ENCODE assay signal across 9 cellular contexts in the genomic region with DNA sequence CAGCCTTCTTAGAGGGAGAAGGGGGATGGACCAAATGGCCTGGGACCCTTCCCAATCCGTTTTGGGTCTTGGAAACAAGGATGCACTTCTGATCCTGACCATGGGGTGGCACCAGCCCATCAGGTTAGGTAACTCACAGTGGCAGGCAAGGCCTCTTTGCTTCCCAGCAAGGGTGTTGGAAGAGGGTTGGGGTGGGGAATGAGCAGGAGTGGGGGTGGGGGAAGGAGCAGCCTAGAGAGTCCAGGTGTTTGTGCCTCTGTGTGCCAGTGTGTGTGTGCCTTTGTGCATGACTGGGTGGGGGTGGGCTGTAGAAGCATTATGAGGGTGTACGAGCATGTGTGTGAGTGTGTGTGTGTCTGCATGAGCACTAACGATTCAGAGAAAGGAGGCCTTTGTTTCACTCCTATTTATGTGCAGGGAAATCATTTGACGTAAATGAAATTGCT.
DNase-seq lines count a peak whose midpoint lies in the region; ATAC-seq, FAIRE-seq and TF ChIP-seq lines count a peak whose summit lies in the region.
"Had no signal": no experiment of that assay in that cellular context is flagged by ENCODE, and none has a peak within 500 bp of the region (broad histone marks: within the 10 kb centered on the region; RNA-seq: fewer than 3 reads in every experiment).

No MANE protein-coding gene starts in this region.

- H3K4me2 ChIP-seq in A549: no peak overlapping the region

- H3K27ac ChIP-seq in A549: no peak overlapping the region
- no peak overlapping the region for H3K27ac ChIP-seq in psoas muscle
- H3K27ac ChIP-seq: epithelial cell of prostate had no signal

- no peaks in the 10 kb centered on the region for H3K36me3 Mint-ChIP-seq in natural killer cell treated with Interleukin-12 subunit alpha and Interleukin-12 subunit beta and Interleukin-15 and Interleukin-18, amount 100 ng/mL, for 72 hours

- TF ChIP-seq EP300 in A549 (IDR thresholded peaks at IDR 0.05): no peak

- intact Hi-C loops in Right ventricle myocardium superior (cut with DNase I) (no loop called here), psoas muscle (cut with DNase I) (no loop called here)

- WGBS in A549 (ENCODE audit: missing lambda C conversion rate): 58% methylated on average over 3 of the region's 4 CpGs
- WGBS in psoas muscle, 3 donors: 57 to 69% (median 67%) methylated on average over 4 of the region's 4 CpGs

- POLR2A ChIA-PET in A549 (lab: Yijun Ruan, JAX): no interaction called here

- peak; percentile 26 for TF ChIP-seq CTCF in A549 (IDR thresholded peaks at IDR 0.05)
- TF ChIP-seq CTCF in GM10266 (IDR thresholded peaks at IDR 0.05; ENCODE audit: control insufficient read depth, insufficient read depth, low read depth, missing control alignments): peak; percentile 64
- peak; percentile 74 for TF ChIP-seq CTCF in LNCAP (IDR thresholded peaks at IDR 0.05)
- peak; percentile 56 for TF ChIP-seq CTCF in psoas muscle (IDR thresholded peaks at IDR 0.05)

- no peaks in the 10 kb centered on the region for H3K4me1 Mint-ChIP-seq in natural killer cell treated with Interleukin-12 subunit alpha and Interleukin-12 subunit beta and Interleukin-15 and Interleukin-18, amount 100 ng/mL, for 72 hours (ENCODE audit: low read depth in 2 of 2)

- FAIRE-seq in A549 (lab: Jason Lieb, UNC): no peak

- TF ChIP-seq RAD21 in A549 (conservative IDR thresholded peaks at IDR 0.05 in 1 of 2, IDR thresholded peaks at IDR 0.05 in 1 of 2): peak in 1 of 2 experiments; percentile 61; a peak in 3 of 5 replicates

- H3K27me3 ChIP-seq in psoas muscle (ENCODE audit: insufficient read depth in 3 of 3, low read length in 2 of 3): no peaks in the 10 kb centered on the region

- H3K4me1 ChIP-seq in A549: no peaks in the 10 kb centered on the region
- H3K4me1 ChIP-seq in psoas muscle: no peaks in the 10 kb centered on the region

- peak; percentile 6 to 39 for DNase-seq in A549 (ENCODE audit: low read depth in 1 of 2, low spot score in 1 of 2)
- DNase-seq in GM10266 (ENCODE audit: extremely low spot score): peak; percentile 31
- peak; percentile 45 for DNase-seq in SK-N-DZ (ENCODE audit: low spot score)
- DNase-seq in Right ventricle myocardium superior: peak; percentile 52
- DNase-seq in psoas muscle: peak; percentile 25 to 57
- no peak for DNase-seq in natural killer cell treated with Interleukin-12 subunit alpha and Interleukin-12 subunit beta and Interleukin-15 and Interleukin-18, amount 100 ng/mL, for 72 hours (ENCODE audit: low spot score)

- H3K9me3 ChIP-seq in A549 (no peaks in the 10 kb centered on the region), psoas muscle (no peaks in the 10 kb centered on the region)

- peaks cover under 1 to 9% of the 10 kb centered on the region in 2 donors for H3K27me3 Mint-ChIP-seq in natural killer cell treated with Interleukin-12 subunit alpha and Interleukin-12 subunit beta and Interleukin-15 and Interleukin-18, amount 100 ng/mL, for 72 hours

- TF ChIP-seq POLR2A in A549 (IDR thresholded peaks at IDR 0.05; ENCODE audit: low read length): no peak

- no peaks in the 10 kb centered on the region for H3K36me3 ChIP-seq in psoas muscle (ENCODE audit: insufficient read depth in 1 of 2, low read depth in 1 of 2)

- no peak overlapping the region for H3K4me3 Mint-ChIP-seq in natural killer cell treated with Interleukin-12 subunit alpha and Interleukin-12 subunit beta and Interleukin-15 and Interleukin-18, amount 100 ng/mL, for 72 hours

- ATAC-seq in A549 (peak in 1 of 2 experiments; percentile 77; a peak in 3 of 6 replicates), Right ventricle myocardium superior (ENCODE audit: poor library complexity) (peak; percentile 85), psoas muscle (peak; percentile 49 to 72 (median 61)), HG02970 (IDR thresholded peaks at IDR 0.05; ENCODE audit: low FRiP score, unreplicated experiment) (no peak)
- ATAC-seq in natural killer cell treated with Interleukin-12 subunit alpha and Interleukin-12 subunit beta and Interleukin-15 and Interleukin-18, amount 100 ng/mL, for 72 hours: no peak

- H3K4me3 ChIP-seq in A549 (no peak overlapping the region), psoas muscle (no peak overlapping the region)

- peaks cover 4% of the 10 kb centered on the region for H3K9me3 Mint-ChIP-seq in natural killer cell treated with Interleukin-12 subunit alpha and Interleukin-12 subunit beta and Interleukin-15 and Interleukin-18, amount 100 ng/mL, for 72 hours

- CTCF ChIA-PET in A549 (lab: Yijun Ruan, JAX): no interaction called here

- no peak overlapping the region for H3K27ac Mint-ChIP-seq in natural killer cell treated with Interleukin-12 subunit alpha and Interleukin-12 subunit beta and Interleukin-15 and Interleukin-18, amount 100 ng/mL, for 72 hours

TF ChIP-seq in A549, 52 proteins besides CTCF, POLR2A, EP300 and RAD21:
- TF ChIP-seq NFE2L2 (conservative IDR thresholded peaks at IDR 0.05; ENCODE audit: low read length): no peak
- TF ChIP-seq CBX2 (IDR thresholded peaks at IDR 0.05; ENCODE audit: borderline replicate concordance, low read depth): no peak
- TF ChIP-seq MAFK (IDR thresholded peaks at IDR 0.05; ENCODE audit: partially characterized antibody): no peak
- TF ChIP-seq CBX8 (IDR thresholded peaks at IDR 0.05): no peak
- no peak for TF ChIP-seq CHD4 (IDR thresholded peaks at IDR 0.05; ENCODE audit: borderline replicate concordance)
- TF ChIP-seq HOXB5 (CRISPR knock-in tag; IDR thresholded peaks at IDR 0.05): no peak
- TF ChIP-seq TFCP2L1 (CRISPR knock-in tag; IDR thresholded peaks at IDR 0.05): no peak
- no peak for TF ChIP-seq SMC3 (IDR thresholded peaks at IDR 0.05)

Comparison
In these comparisons a context has a peak if more than half of its experiments do, and no peak if none do; other contexts are left out.
1. ATAC-seq: peak in Right ventricle myocardium superior (single experiment) and psoas muscle (4 of 4); none in HG02970 (single experiment) and natural killer cell treated with Interleukin-12 subunit alpha and Interleukin-12 subunit beta and Interleukin-15 and Interleukin-18, amount 100 ng/mL, for 72 hours (0 of 2).
2. Peak in every context shown above with its lines, with median percentiles within 50 percentile points of each other: CTCF ChIP-seq.